In the genomic region with DNA sequence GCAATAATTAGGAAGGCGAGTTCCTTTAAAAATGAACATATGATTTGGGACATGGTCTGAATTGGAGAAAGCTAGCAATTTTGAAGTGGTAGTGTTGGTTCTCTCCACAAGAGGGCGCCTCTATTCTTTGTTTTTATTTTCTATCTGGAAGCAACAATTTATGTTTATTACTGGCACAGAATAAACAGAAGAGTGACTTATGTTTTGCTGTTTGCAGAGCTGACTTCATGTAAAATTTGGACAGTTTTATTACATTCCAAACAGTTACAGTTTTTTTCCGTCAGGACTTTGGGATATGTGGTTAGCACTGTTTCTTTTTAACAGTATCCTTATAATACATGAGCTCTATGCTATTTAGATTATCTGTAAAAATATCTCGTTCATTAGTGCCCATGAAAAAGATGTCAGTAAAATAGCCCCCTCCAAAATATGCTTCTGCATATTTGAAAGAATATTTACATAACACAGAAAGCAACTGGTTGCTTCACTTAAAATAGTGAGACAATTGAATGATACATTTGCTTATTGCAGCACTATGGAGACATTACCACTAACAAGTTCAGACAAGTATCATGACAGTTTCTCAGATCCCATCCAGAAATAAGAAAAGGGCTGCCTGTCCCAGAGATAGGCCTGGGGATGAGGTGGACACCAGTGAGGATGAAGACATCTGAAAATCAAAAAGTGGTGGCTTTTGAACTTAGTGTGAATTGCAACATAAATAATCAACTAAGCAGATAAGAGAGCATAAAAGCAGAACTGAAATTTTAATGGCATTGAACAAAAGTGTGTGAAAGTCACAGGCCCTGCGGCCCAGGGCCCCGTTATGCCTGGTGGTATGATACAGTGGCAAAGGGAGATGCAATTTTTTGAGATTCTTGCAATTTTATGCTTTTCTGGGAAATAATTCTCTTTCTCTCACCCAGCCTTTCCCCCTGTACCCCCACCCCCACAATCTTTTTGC, we compare ENCODE assay signal across 8 cellular contexts. TPM values are rescaled to one million over a fixed set of nuclear protein-coding genes. Genes with fewer than 3 reads are reported as not detected.
DNase-seq lines count a peak whose midpoint lies in the region; ATAC-seq and TF ChIP-seq lines count a peak whose summit lies in the region.

No MANE protein-coding gene starts in this region.

- H3K27me3 ChIP-seq in Caco-2 (replicated peaks; ENCODE audit: control insufficient read depth, insufficient read depth, low read length) = no peaks in the 10 kb centered on the region
- no peaks in the 10 kb centered on the region for H3K27me3 ChIP-seq in tibial nerve

- no peaks in the 10 kb centered on the region for H3K27me3 Mint-ChIP-seq in Caco-2 (ENCODE audit: insufficient read depth, unreplicated experiment)
- peaks cover 24% of the 10 kb centered on the region for H3K27me3 Mint-ChIP-seq in T-helper 17 cell

- BruUV-seq in Caco-2 (replicated peaks; lab: Mats Ljungman, UMichigan) = no TSS peak

- no peak overlapping the region for H3K27ac Mint-ChIP-seq in Caco-2 (ENCODE audit: unreplicated experiment)
- H3K27ac Mint-ChIP-seq in T-helper 17 cell = no peak overlapping the region

- H3K9me3 ChIP-seq in Caco-2 = no peaks in the 10 kb centered on the region
- no peaks in the 10 kb centered on the region for H3K9me3 ChIP-seq in tibial nerve
- H3K9me3 ChIP-seq in T-helper 17 cell (ENCODE audit: control insufficient read depth, low read length, poor library complexity, severe bottlenecking) = no peaks in the 10 kb centered on the region

- TF ChIP-seq EP300 in tibial nerve (IDR thresholded peaks at IDR 0.05) = no peak

- 36 to 39% methylated on average over 6 of the region's 6 CpGs for WGBS in tibial nerve, 2 donors

- peaks cover 5% of the 10 kb centered on the region for H3K9me3 Mint-ChIP-seq in Caco-2 (ENCODE audit: unreplicated experiment)

- H3K4me3 ChIP-seq in Caco-2 (ENCODE audit: low read depth, low read length) = no peak overlapping the region
- H3K4me3 ChIP-seq in tibial nerve = no peak overlapping the region

- no peak overlapping the region for H3K27ac ChIP-seq in tibial nerve

- TF ChIP-seq POLR2A in tibial nerve (IDR thresholded peaks at IDR 0.05) = no peak

- CTCF ChIA-PET in Caco-2 (lab: Charles Lee) = interaction anchor here (0.5 to 2.0 kb wide), 10 partner anchors 12 to 1157 kb away, joined by 3 to 16 read pairs (median 4); a partner anchor contains a TSS

- no peaks in the 10 kb centered on the region for H3K36me3 Mint-ChIP-seq in Caco-2 (ENCODE audit: insufficient read depth, unreplicated experiment)
- H3K36me3 Mint-ChIP-seq in T-helper 17 cell (ENCODE audit: low read depth) = no peaks in the 10 kb centered on the region

- H3K4me1 ChIP-seq in Caco-2 (peaks cover 10% of the 10 kb centered on the region), tibial nerve (peaks cover 0 to 3% (median 0%) of the 10 kb centered on the region in 4 donors)

- TF ChIP-seq CTCF in Caco-2 (IDR thresholded peaks at IDR 0.05; ENCODE audit: insufficient read depth in 1 of 2, low read depth in 1 of 2, low read length in 1 of 2, severe bottlenecking in 1 of 2, unreplicated experiment in 1 of 2) = peak; percentile 65 to 86
- TF ChIP-seq CTCF in tibial nerve (IDR thresholded peaks at IDR 0.05) = peak; percentile 68 to 70 (median 69)

- H3K36me3 ChIP-seq in Caco-2 (ENCODE audit: control insufficient read depth, insufficient read depth, low read length) = no peaks in the 10 kb centered on the region
- no peaks in the 10 kb centered on the region for H3K36me3 ChIP-seq in tibial nerve

- H3K4me3 Mint-ChIP-seq in Caco-2 (ENCODE audit: unreplicated experiment) = no peak overlapping the region
- H3K4me3 Mint-ChIP-seq in T-helper 17 cell = no peak overlapping the region

- POLR2A ChIA-PET in Caco-2 (lab: Charles Lee) = no interaction called here

- DNase-seq in Caco-2 = peak in 1 of 2 experiments; percentile 45
- DNase-seq in NCI-H2196 treated with DMSO at 0.1 percent for 48 hours (lab: John Stamatoyannopoulos, UW; ENCODE audit: unreplicated experiment) = peak; percentile 1
- peak; percentile 52 for DNase-seq in astrocyte of the hippocampus (ENCODE audit: low read depth, low spot score)
- peak in 1 of 2 donors; percentile 34 for DNase-seq in left colon
- DNase-seq in tibial nerve (ENCODE audit: low spot score in 2 of 2) = peak in 1 of 2 donors; percentile 50
- no peak for DNase-seq in T-helper 17 cell
- DNase-seq in activated CD8-positive, alpha-beta memory T cell treated with anti-CD3 and anti-CD28 coated beads, Interleukin-2, amount 50 U/mL, for 48 hours = no peak

- intact Hi-C loops in Caco-2 (cut with micrococcal nuclease; ENCODE audit: unreplicated experiment) = loop anchor here (1.0 to 10.0 kb wide), 6 partner anchors 32 to 1158 kb away; no protein-coding TSS in a partner anchor
- intact Hi-C loops in left colon (cut with DNase I, micrococcal nuclease) = loop anchor here in 1 of 2 donors (10.0 kb wide), 1 partner anchor 636 kb away; no protein-coding TSS in a partner anchor

- H3K4me1 Mint-ChIP-seq in Caco-2 (ENCODE audit: low read depth, unreplicated experiment) (peaks cover 9% of the 10 kb centered on the region), T-helper 17 cell (peaks cover 3% of the 10 kb centered on the region)

- ATAC-seq in GM18502 (IDR thresholded peaks at IDR 0.05; ENCODE audit: poor library complexity, unreplicated experiment) (peak; percentile 50), left colon (peak; percentile 39), T-helper 17 cell (no peak)

RNA-seq across cellular contexts. Expression of a gene that starts 32.3 kb away (rescaled TPM):
- total RNA-seq in Caco-2 (2022) (1.0 and 1.1 TPM in 2 replicates), left colon (1 to 10 TPM in 1 of 2 donors, under 1 TPM in 1; 0.61 to 4.5 TPM), tibial nerve (1 to 10 TPM in 2 of 4 donors, under 1 TPM in 1, not detected in 1; 0.22 to 1.2 (median 1.0) TPM), T-helper 17 cell (1 to 10 TPM; 1.1 to 2.1 TPM)

RNA-seq across cellular contexts. Expression of a gene that starts 34.6 kb away (rescaled TPM):
- total RNA-seq in Caco-2 (2022) = 43.1 and 47.6 TPM in 2 replicates
- total RNA-seq in left colon = 10 to 100 TPM; 52.3 to 55.2 TPM
- 10 to 100 TPM; 57.3 to 85.2 (median 71.1) TPM for total RNA-seq in tibial nerve
- total RNA-seq in T-helper 17 cell = 10 to 100 TPM; 30.9 to 31.4 TPM

Comparison
In these comparisons a context has a peak if more than half of its experiments do, and no peak if none do; other contexts are left out.
1. DNase-seq: peak in NCI-H2196 treated with DMSO at 0.1 percent for 48 hours (single experiment) and astrocyte of the hippocampus (single experiment); none in T-helper 17 cell (0 of 3) and activated CD8-positive, alpha-beta memory T cell treated with anti-CD3 and anti-CD28 coated beads, Interleukin-2, amount 50 U/mL, for 48 hours (single experiment).